25 cellular contexts compared by ENCODE assay signal in genomic region chr11:64052938-64053622, GRCh38. TPM values are rescaled to one million over a fixed set of nuclear protein-coding genes. Genes with fewer than 3 reads are reported as not detected.
"Had no signal": no experiment of that assay in that cellular context is flagged by ENCODE, and none has a peak within 500 bp of the region (broad histone marks: within the 10 kb centered on the region; RNA-seq: fewer than 3 reads in every experiment).

No MANE protein-coding gene starts in this region.

- H3K4me3 Mint-ChIP-seq: activated CD4-positive, alpha-beta memory T cell treated with anti-CD3 and anti-CD28 coated beads for 36 hours; activated naive CD4-positive, alpha-beta T cell treated with anti-CD3 and anti-CD28 coated beads, Interleukin-2, amount 10 ng/mL, durations not matched to agents 7 days and 5 days; activated naive CD8-positive, alpha-beta T cell treated with anti-CD3 and anti-CD28 coated beads, Interleukin-2, amount 10 ng/mL, durations not matched to agents 7 days and 5 days; dendritic cell treated with granulocyte-macrophage colony-stimulating factor and Interleukin-4, amounts not matched to agents 40 ng/mL and 50 ng/mL, for 4 days; naive thymus-derived CD8-positive, alpha-beta T cell had no signal

- H3K9me3 Mint-ChIP-seq: activated CD4-positive, alpha-beta memory T cell treated with anti-CD3 and anti-CD28 coated beads for 36 hours; activated naive CD4-positive, alpha-beta T cell treated with anti-CD3 and anti-CD28 coated beads, Interleukin-2, amount 10 ng/mL, durations not matched to agents 7 days and 5 days; activated naive CD8-positive, alpha-beta T cell treated with anti-CD3 and anti-CD28 coated beads, Interleukin-2, amount 10 ng/mL, durations not matched to agents 7 days and 5 days; dendritic cell treated with granulocyte-macrophage colony-stimulating factor and Interleukin-4, amounts not matched to agents 40 ng/mL and 50 ng/mL, for 4 days; naive thymus-derived CD8-positive, alpha-beta T cell had no signal

- H3K36me3 ChIP-seq: esophagus squamous epithelium, right lobe of liver, transverse colon had no signal

- DNase-seq: activated CD4-positive, alpha-beta memory T cell treated with anti-CD3 and anti-CD28 coated beads for 36 hours; activated CD4-positive, alpha-beta T cell treated with anti-CD3 and anti-CD28 coated beads for 48 hours; activated CD8-positive, alpha-beta memory T cell treated with anti-CD3 and anti-CD28 coated beads, Interleukin-2, amount 50 U/mL, for 4 hours; activated gamma-delta T cell; activated naive CD4-positive, alpha-beta T cell treated with anti-CD3 and anti-CD28 coated beads, Interleukin-2, amount 10 ng/mL, durations not matched to agents 7 days and 5 days; activated naive CD8-positive, alpha-beta T cell treated with anti-CD3 and anti-CD28 coated beads, Interleukin-2, amount 10 ng/mL, durations not matched to agents 7 days and 5 days; activated T-cell treated with anti-CD3 and anti-CD28 coated beads, Interleukin-2, amount 50 U/mL, for 1 hour; central memory CD4-positive, alpha-beta T cell; effector CD4-positive, alpha-beta T cell; esophagus squamous epithelium; foreskin melanocyte; left cardiac atrium; naive thymus-derived CD8-positive, alpha-beta T cell; right lobe of liver; stimulated activated CD4-positive, alpha-beta T cell treated with anti-CD3 and anti-CD28 coated beads, Interleukin-2, amount 100 ng/mL, for 48 hours; stimulated activated naive CD4-positive, alpha-beta T cell treated with Interleukin-2 at 50 U/mL for 16 hours; testis; transverse colon had no signal

- H3K27me3 ChIP-seq: esophagus squamous epithelium, right lobe of liver, testis, transverse colon had no signal

- H3K4me1 Mint-ChIP-seq: activated naive CD4-positive, alpha-beta T cell treated with anti-CD3 and anti-CD28 coated beads, Interleukin-2, amount 10 ng/mL, durations not matched to agents 7 days and 5 days; activated naive CD8-positive, alpha-beta T cell treated with anti-CD3 and anti-CD28 coated beads, Interleukin-2, amount 10 ng/mL, durations not matched to agents 7 days and 5 days had no signal

- H3K27ac ChIP-seq: epithelial cell of prostate, esophagus squamous epithelium, right lobe of liver, testis, transverse colon had no signal

- H3K9me3 ChIP-seq: esophagus squamous epithelium, right lobe of liver, testis, transverse colon had no signal

- H3K27ac Mint-ChIP-seq: activated CD4-positive, alpha-beta memory T cell treated with anti-CD3 and anti-CD28 coated beads for 36 hours; activated naive CD4-positive, alpha-beta T cell treated with anti-CD3 and anti-CD28 coated beads, Interleukin-2, amount 10 ng/mL, durations not matched to agents 7 days and 5 days; activated naive CD8-positive, alpha-beta T cell treated with anti-CD3 and anti-CD28 coated beads, Interleukin-2, amount 10 ng/mL, durations not matched to agents 7 days and 5 days; dendritic cell treated with granulocyte-macrophage colony-stimulating factor and Interleukin-4, amounts not matched to agents 40 ng/mL and 50 ng/mL, for 4 days had no signal

- H3K27me3 Mint-ChIP-seq: activated CD4-positive, alpha-beta memory T cell treated with anti-CD3 and anti-CD28 coated beads for 36 hours; activated naive CD8-positive, alpha-beta T cell treated with anti-CD3 and anti-CD28 coated beads, Interleukin-2, amount 10 ng/mL, durations not matched to agents 7 days and 5 days; naive thymus-derived CD8-positive, alpha-beta T cell had no signal

- H3K4me1 ChIP-seq: esophagus squamous epithelium, right lobe of liver, testis had no signal

- H3K4me3 ChIP-seq: esophagus squamous epithelium, right lobe of liver, testis, transverse colon had no signal

- H3K36me3 Mint-ChIP-seq: activated CD4-positive, alpha-beta memory T cell treated with anti-CD3 and anti-CD28 coated beads for 36 hours; activated naive CD4-positive, alpha-beta T cell treated with anti-CD3 and anti-CD28 coated beads, Interleukin-2, amount 10 ng/mL, durations not matched to agents 7 days and 5 days; activated naive CD8-positive, alpha-beta T cell treated with anti-CD3 and anti-CD28 coated beads, Interleukin-2, amount 10 ng/mL, durations not matched to agents 7 days and 5 days; naive thymus-derived CD8-positive, alpha-beta T cell had no signal

- ATAC-seq: activated CD4-positive, CD25-positive, alpha-beta regulatory T cell treated with anti-CD3 and anti-CD28 coated beads, Interleukin-2, amount 50 U/mL, for 24 hours; left cardiac atrium; naive thymus-derived CD8-positive, alpha-beta T cell; right lobe of liver had no signal

RNA-seq across cellular contexts. Expression of gene FLRT1, which starts 17.3 kb away (rescaled TPM):
- total RNA-seq: activated CD8-positive, alpha-beta memory T cell treated with anti-CD3 and anti-CD28 coated beads for 36 hours; activated naive CD8-positive, alpha-beta T cell treated with anti-CD3 and anti-CD28 coated beads, Interleukin-2, amount 10 ng/mL, durations not matched to agents 7 days and 5 days; glomerular endothelial cell; naive thymus-derived CD8-positive, alpha-beta T cell; T-helper 1 cell treated with Interleukin-12 subunit alpha and Interleukin-12 subunit beta and Interleukin-4 antibody, amounts not matched to agents 30 ng/mL and 1 ng/mL, for 36 hours had no signal
- polyA plus RNA-seq: keratinocyte; naive thymus-derived CD8-positive, alpha-beta T cell had no signal
